8 cellular contexts compared by ENCODE assay signal in genomic region chr16:71724320-71724751, GRCh38. TPM values are rescaled to one million over a fixed set of nuclear protein-coding genes. Genes with fewer than 3 reads are reported as not detected.
DNase-seq lines count a peak whose midpoint lies in the region; ATAC-seq, FAIRE-seq and TF ChIP-seq lines count a peak whose summit lies in the region.

PHLPP2 (minus strand) TSS chr16:71724701; CDS start chr16:71714795, 9,906 bp downstream.

- H3K36me3 Mint-ChIP-seq in activated CD4-positive, alpha-beta T cell treated with anti-CD3 and anti-CD28 coated beads, Interleukin-2, amount 10 ng/mL, durations not matched to agents 24 days and 14 days (ENCODE audit: low read depth), result peaks cover 2% of the 10 kb centered on the region
- no peaks in the 10 kb centered on the region for H3K36me3 Mint-ChIP-seq in astrocyte (ENCODE audit: low read depth, unreplicated experiment)

- TF ChIP-seq EP300 in HepG2 (IDR thresholded peaks at IDR 0.05; ENCODE audit: low read depth in 2 of 2, low read length in 2 of 2), result no peak
- no peak for TF ChIP-seq EP300 in HepG2 (CRISPR knock-in tag; IDR thresholded peaks at IDR 0.05; ENCODE audit: borderline replicate concordance)
- no peak for TF ChIP-seq EP300 in suprapubic skin (IDR thresholded peaks at IDR 0.05)

- POLR2A ChIA-PET in HepG2 (lab: Yijun Ruan, JAX), result interaction anchor here (1.0 kb wide), 1 partner anchor 9 kb away, joined by 3 read pairs; no protein-coding TSS in a partner anchor

- peak within 1 kb of the TSS; percentile 85 for H3K9ac ChIP-seq in astrocyte (ENCODE audit: low read length)
- H3K9ac ChIP-seq in HepG2 (ENCODE audit: insufficient read depth, low read depth, low read length), result peak within 1 kb of the TSS; percentile 80

- H3K27me3 Mint-ChIP-seq in activated CD4-positive, alpha-beta T cell treated with anti-CD3 and anti-CD28 coated beads, Interleukin-2, amount 10 ng/mL, durations not matched to agents 24 days and 14 days, result peaks cover 13% of the 10 kb centered on the region
- H3K27me3 Mint-ChIP-seq in astrocyte (ENCODE audit: low read depth, unreplicated experiment), result no peaks in the 10 kb centered on the region

- H2AFZ ChIP-seq in astrocyte (ENCODE audit: low read depth, low read length) (peak within 1 kb of the TSS; percentile 80), HepG2 (ENCODE audit: low read length) (peak within 1 kb of the TSS; percentile 57)

- DNase-seq in activated CD4-positive, alpha-beta T cell treated with anti-CD3 and anti-CD28 coated beads, Interleukin-2, amount 10 ng/mL, durations not matched to agents 24 days and 14 days, result no peak
- no peak for DNase-seq in activated CD4-positive, alpha-beta T cell treated with anti-CD3 and anti-CD28 coated beads for 1 hour
- DNase-seq in astrocyte (ENCODE audit: low read depth) (no peak), HepG2 (ENCODE audit: low spot score) (no peak), suprapubic skin (ENCODE audit: low spot score in 2 of 2) (no peak), SIG-M5 (lab: John Stamatoyannopoulos, UW) (no peak), CD1c-positive myeloid dendritic cell (ENCODE audit: extremely low spot score) (no peak)

- no peaks in the 10 kb centered on the region for H3K36me3 ChIP-seq in astrocyte (ENCODE audit: insufficient read depth, low read length)
- no peaks in the 10 kb centered on the region for H3K36me3 ChIP-seq in HepG2 (replicated peaks in 1 of 2; ENCODE audit: control insufficient read depth in 1 of 2, insufficient read depth in 2 of 2, low read length in 2 of 2)
- no peaks in the 10 kb centered on the region for H3K36me3 ChIP-seq in suprapubic skin

- FAIRE-seq in astrocyte (lab: Jason Lieb, UNC), result no peak
- no peak for FAIRE-seq in HepG2 (lab: Jason Lieb, UNC)

- TF ChIP-seq POLR2A in HepG2 (IDR thresholded peaks at IDR 0.05; ENCODE audit: insufficient read depth in 1 of 2, low read depth in 2 of 2, low read length in 2 of 2), result no peak
- no peak for TF ChIP-seq POLR2A in suprapubic skin (IDR thresholded peaks at IDR 0.05)

- H4K20me1 ChIP-seq in astrocyte (ENCODE audit: insufficient read depth, low read length) (peaks cover 30% of the 10 kb centered on the region), HepG2 (ENCODE audit: insufficient read depth, low read length) (peaks cover 4% of the 10 kb centered on the region; the same call in 1 of the 2 replicates)

- TF ChIP-seq RAD21 in HepG2 (CRISPR knock-in tag; IDR thresholded peaks at IDR 0.05), result no peak

- ATAC-seq in HepG2 (no peak), HG02763 (IDR thresholded peaks at IDR 0.05; ENCODE audit: unreplicated experiment) (no peak)

- TF ChIP-seq CTCF in astrocyte (IDR thresholded peaks at IDR 0.05; ENCODE audit: insufficient read depth, low read depth, low read length), result no peak
- no peak for TF ChIP-seq CTCF in HepG2 (CRISPR knock-in tag; IDR thresholded peaks at IDR 0.05)
- no peak for TF ChIP-seq CTCF in suprapubic skin (IDR thresholded peaks at IDR 0.05)

- H3K79me2 ChIP-seq in astrocyte (ENCODE audit: insufficient read depth, low read length) (peaks cover 32% of the 10 kb centered on the region), HepG2 (ENCODE audit: insufficient read depth, low read length) (peaks cover 6% of the 10 kb centered on the region)

- H3K4me3 ChIP-seq in astrocyte (ENCODE audit: insufficient read depth, low read depth, low read length) (peak within 1 kb of the TSS; percentile 96), HepG2 (replicated peaks in 1 of 3; ENCODE audit: insufficient read depth in 1 of 3, low read depth in 2 of 3, low read length in 3 of 3) (peak within 1 kb of the TSS; percentile 77 to 88 (median 87)), suprapubic skin (peak within 1 kb of the TSS; percentile 94)

- peak within 1 kb of the TSS; percentile 62 for H3K27ac Mint-ChIP-seq in activated CD4-positive, alpha-beta T cell treated with anti-CD3 and anti-CD28 coated beads, Interleukin-2, amount 10 ng/mL, durations not matched to agents 24 days and 14 days
- no peak within 1 kb of the TSS for H3K27ac Mint-ChIP-seq in astrocyte (ENCODE audit: unreplicated experiment)

- H3K4me1 Mint-ChIP-seq in activated CD4-positive, alpha-beta T cell treated with anti-CD3 and anti-CD28 coated beads, Interleukin-2, amount 10 ng/mL, durations not matched to agents 24 days and 14 days, result peaks cover 13% of the 10 kb centered on the region
- H3K4me1 Mint-ChIP-seq in astrocyte (ENCODE audit: low read depth, unreplicated experiment), result peaks cover 6% of the 10 kb centered on the region

- in situ Hi-C loops in HepG2 (cut with HindIII; ENCODE audit: extremely low pct_ligation_motif_present, low pct_unique_long_range_greater_than_20kb), result no loop called here

- H3K4me3 Mint-ChIP-seq in activated CD4-positive, alpha-beta T cell treated with anti-CD3 and anti-CD28 coated beads, Interleukin-2, amount 10 ng/mL, durations not matched to agents 24 days and 14 days, result peak within 1 kb of the TSS; percentile 79
- H3K4me3 Mint-ChIP-seq in astrocyte (ENCODE audit: unreplicated experiment), result peak within 1 kb of the TSS; percentile 85

- H3K27me3 ChIP-seq in astrocyte (ENCODE audit: insufficient read depth, low read length) (no peaks in the 10 kb centered on the region), HepG2 (ENCODE audit: control insufficient read depth in 1 of 2, insufficient read depth in 2 of 2, low read length in 2 of 2) (no peaks in the 10 kb centered on the region; a peak in 1 of 5 replicates), suprapubic skin (no peaks in the 10 kb centered on the region)

- H3K27ac ChIP-seq in astrocyte (ENCODE audit: low read depth, low read length) (peak within 1 kb of the TSS; percentile 46), HepG2 (ENCODE audit: extremely low read length, insufficient read depth, low read length) (peak within 1 kb of the TSS; percentile 62), suprapubic skin (peak within 1 kb of the TSS; percentile 95)

- intact Hi-C loops in activated CD4-positive, alpha-beta T cell treated with anti-CD3 and anti-CD28 coated beads, Interleukin-2, amount 10 ng/mL, durations not matched to agents 24 days and 14 days (cut with micrococcal nuclease), result loop anchor here (5.0 to 10.0 kb wide), 4 partner anchors 158 to 370 kb away; partner anchors contain the start of genes DHX38, IST1, TXNL4B and ZNF821
- intact Hi-C loops in HepG2 (cut with micrococcal nuclease; ENCODE audit: unreplicated experiment), result loop anchor here (5.0 kb wide), 1 partner anchor 52 kb away; no protein-coding TSS in a partner anchor

- H3K9me3 Mint-ChIP-seq in activated CD4-positive, alpha-beta T cell treated with anti-CD3 and anti-CD28 coated beads, Interleukin-2, amount 10 ng/mL, durations not matched to agents 24 days and 14 days, result no peaks in the 10 kb centered on the region
- no peaks in the 10 kb centered on the region for H3K9me3 Mint-ChIP-seq in astrocyte (ENCODE audit: unreplicated experiment)

- WGBS in HepG2 (ENCODE audit: low lambda C conversion rate), result 8% methylated on average over 10 of the region's 10 CpGs
- WGBS in suprapubic skin, result 17% methylated on average over 10 of the region's 10 CpGs

- H3K4me1 ChIP-seq in astrocyte (ENCODE audit: insufficient read depth, low read length), result peaks cover 6% of the 10 kb centered on the region
- peaks cover 38% of the 10 kb centered on the region for H3K4me1 ChIP-seq in HepG2 (ENCODE audit: insufficient read depth, low read length)
- peaks cover 21% of the 10 kb centered on the region for H3K4me1 ChIP-seq in suprapubic skin

- peak within 1 kb of the TSS; percentile 95 for H3K4me2 ChIP-seq in astrocyte (ENCODE audit: low read length)
- peak within 1 kb of the TSS; percentile 98 for H3K4me2 ChIP-seq in HepG2 (ENCODE audit: low read depth, low read length)

- BruUV-seq in HepG2 (replicated peaks; lab: Mats Ljungman, UMichigan), result TSS peak; percentile 77

- CTCF ChIA-PET in HepG2 (lab: Yijun Ruan, JAX; ENCODE audit: low intra/inter-chr PET ratio, low total read pairs), result no interaction called here

- H3K9me3 ChIP-seq in astrocyte (ENCODE audit: insufficient read depth, low read depth, low read length) (no peaks in the 10 kb centered on the region), HepG2 (ENCODE audit: low read length) (no peaks in the 10 kb centered on the region), suprapubic skin (no peaks in the 10 kb centered on the region)

RNA-seq across cellular contexts. Expression of gene PHLPP2, which starts in this region (rescaled TPM):
- 14.8 and 18.2 TPM in 2 replicates for total RNA-seq in activated CD4-positive, alpha-beta T cell treated with anti-CD3 and anti-CD28 coated beads, Interleukin-2, amount 10 ng/mL, durations not matched to agents 24 days and 14 days
- total RNA-seq in astrocyte (5.4 and 5.6 TPM in 2 replicates), HepG2 (2016; rRNA removed; fragmentation: Illumina TruSeq; extraction: Trizol) (8.9 and 9.6 TPM in 2 replicates), suprapubic skin (1 to 10 TPM; 3.5 to 7.2 (median 5.9) TPM)
- 11.8 and 13.6 TPM in 2 replicates for total RNA-seq in HepG2 (2016; cell fraction: cytosol; rRNA removed; fragmentation: Illumina TruSeq; extraction: Trizol; ENCODE audit: low read depth)
- 8.2 and 9.0 TPM in 2 replicates for total RNA-seq in HepG2 (2016; cell fraction: insoluble cytoplasmic fraction; rRNA removed; fragmentation: Illumina TruSeq; extraction: Trizol)
- total RNA-seq in HepG2 (2016; cell fraction: membrane; rRNA removed; fragmentation: Illumina TruSeq; extraction: Trizol), result 7.0 and 7.7 TPM in 2 replicates
- total RNA-seq in HepG2 (2016; cell fraction: nucleus; rRNA removed; fragmentation: Illumina TruSeq; extraction: Trizol), result 10.5 and 11.4 TPM in 2 replicates
- polyA plus RNA-seq in HepG2 (2011; rRNA removed), result 8.9 and 13.8 TPM in 2 replicates
- 6.1 and 9.0 TPM in 2 replicates for polyA plus RNA-seq in HepG2 (2011; cell fraction: cytosol; rRNA removed)
- polyA plus RNA-seq in HepG2 (2011; cell fraction: nucleus; rRNA removed), result 10.8 and 14.3 TPM in 2 replicates
- 5.4 and 5.8 TPM in 2 replicates for polyA plus RNA-seq in HepG2 (2012)
- 0.49 and 0.51 TPM in 2 replicates for polyA plus RNA-seq in HepG2 (2016; cell fraction: cytosol; fragmentation: Illumina TruSeq; extraction: Trizol; ENCODE audit: low read depth)
- polyA plus RNA-seq in HepG2 (2016; cell fraction: insoluble cytoplasmic fraction; fragmentation: Illumina TruSeq; extraction: Trizol; ENCODE audit: low read depth), result 4.9 and 5.3 TPM in 2 replicates
- 0.70 and 0.99 TPM in 2 replicates for polyA plus RNA-seq in HepG2 (2016; cell fraction: membrane; fragmentation: Illumina TruSeq; extraction: Trizol; ENCODE audit: low read depth)
- 10.8 and 11.1 TPM in 2 replicates for polyA plus RNA-seq in HepG2 (2016; cell fraction: nucleus; fragmentation: Illumina TruSeq; extraction: Trizol; ENCODE audit: insufficient read depth, low read depth)
- polyA minus RNA-seq in HepG2 (2011; rRNA and poly(A)+ RNA removed; ENCODE audit: low replicate concordance), result 27.4 and 35.4 TPM in 2 replicates
- polyA minus RNA-seq in HepG2 (2011; cell fraction: cytosol; rRNA and poly(A)+ RNA removed), result 14.7 and 18.3 TPM in 2 replicates
- 23.0 and 30.5 TPM in 2 replicates for polyA minus RNA-seq in HepG2 (2011; cell fraction: nucleus; rRNA and poly(A)+ RNA removed)
